ENCODE assay signal across 1 cellular context in genomic region chr4:99157478-99157935, GRCh38.
A peak's percentile ranks its signal among the peaks of the same experiment; 100 is the strongest.
TF ChIP-seq lines count a peak whose summit lies in the region.

No MANE protein-coding gene starts in this region.

TF ChIP-seq in HepG2, 621 proteins besides CTCF, POLR2A, EP300 and RAD21 (continued from another document and continues in another):
- TF ChIP-seq MZF1 (CRISPR knock-in tag; IDR thresholded peaks at IDR 0.05; ENCODE audit: borderline replicate concordance) (no peak), RNF2 (conservative IDR thresholded peaks at IDR 0.05; ENCODE audit: low read depth) (no peak), ZNF124 (CRISPR knock-in tag; IDR thresholded peaks at IDR 0.05) (no peak; the same call in 1 of the 2 replicates), SP1 (IDR thresholded peaks at IDR 0.05) (no peak), SP1 (CRISPR knock-in tag; IDR thresholded peaks at IDR 0.05) (0 out of 2 replicates have a peak, but pooled peaks have one; percentile 24), DDIT3 (CRISPR knock-in tag; IDR thresholded peaks at IDR 0.05) (no peak), DNMT3B (CRISPR knock-in tag; conservative IDR thresholded peaks at IDR 0.05) (peak; percentile 82), ZKSCAN5 (CRISPR knock-in tag; IDR thresholded peaks at IDR 0.05) (no peak), ISX (CRISPR knock-in tag; conservative IDR thresholded peaks at IDR 0.05) (0 out of 2 replicates have a peak, but pooled peaks have one; percentile 78), MED1 (CRISPR knock-in tag; IDR thresholded peaks at IDR 0.05) (peak; percentile 98), ZNF431 (CRISPR knock-in tag; IDR thresholded peaks at IDR 0.05; ENCODE audit: borderline replicate concordance, low read depth) (no peak; the same call in 1 of the 2 replicates), HOXA7 (CRISPR knock-in tag; IDR thresholded peaks at IDR 0.05) (no peak), HIVEP1 (CRISPR knock-in tag; IDR thresholded peaks at IDR 0.05) (no peak), ZBTB46 (CRISPR knock-in tag; IDR thresholded peaks at IDR 0.05; ENCODE audit: borderline replicate concordance) (no peak), ZNF343 (CRISPR knock-in tag; IDR thresholded peaks at IDR 0.05) (no peak), ZNF260 (CRISPR knock-in tag; IDR thresholded peaks at IDR 0.05; ENCODE audit: borderline replicate concordance, low read depth) (no peak), MATR3 (CRISPR knock-in tag; IDR thresholded peaks at IDR 0.05) (no peak), ZBTB44 (CRISPR knock-in tag; IDR thresholded peaks at IDR 0.05) (0 out of 2 replicates have a peak, but pooled peaks have one; percentile 39), ELK4 (CRISPR knock-in tag; IDR thresholded peaks at IDR 0.05; ENCODE audit: borderline replicate concordance) (no peak), AHR (CRISPR knock-in tag; IDR thresholded peaks at IDR 0.05) (no peak), KDM2A (CRISPR knock-in tag; IDR thresholded peaks at IDR 0.05; ENCODE audit: borderline replicate concordance, low read depth) (no peak), ZNF782 (CRISPR knock-in tag; IDR thresholded peaks at IDR 0.05; ENCODE audit: borderline replicate concordance) (no peak), U2AF1 (optimal IDR thresholded peaks at IDR 0.05; ENCODE audit: low read depth, low read length) (no peak), ZNF263 (CRISPR knock-in tag; IDR thresholded peaks at IDR 0.05) (no peak), ZFY (CRISPR knock-in tag; IDR thresholded peaks at IDR 0.05) (no peak), CEBPB (IDR thresholded peaks at IDR 0.05; ENCODE audit: borderline replicate concordance, low read depth, low read length) (peak; percentile 89), ZFP62 (CRISPR knock-in tag; IDR thresholded peaks at IDR 0.05) (no peak), NFRKB (IDR thresholded peaks at IDR 0.05) (no peak)
- TF ChIP-seq, protein P1, sequence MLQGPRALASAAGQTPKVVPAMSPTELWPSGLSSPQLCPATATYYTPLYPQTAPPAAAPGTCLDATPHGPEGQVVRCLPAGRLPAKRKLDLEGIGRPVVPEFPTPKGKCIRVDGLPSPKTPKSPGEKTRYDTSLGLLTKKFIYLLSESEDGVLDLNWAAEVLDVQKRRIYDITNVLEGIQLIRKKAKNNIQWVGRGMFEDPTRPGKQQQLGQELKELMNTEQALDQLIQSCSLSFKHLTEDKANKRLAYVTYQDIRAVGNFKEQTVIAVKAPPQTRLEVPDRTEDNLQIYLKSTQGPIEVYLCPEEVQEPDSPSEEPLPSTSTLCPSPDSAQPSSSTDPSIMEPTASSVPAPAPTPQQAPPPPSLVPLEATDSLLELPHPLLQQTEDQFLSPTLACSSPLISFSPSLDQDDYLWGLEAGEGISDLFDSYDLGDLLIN (CRISPR knock-in tag; IDR thresholded peaks at IDR 0.05; ENCODE audit: borderline replicate concordance), result no peak
- TF ChIP-seq, protein P2, sequence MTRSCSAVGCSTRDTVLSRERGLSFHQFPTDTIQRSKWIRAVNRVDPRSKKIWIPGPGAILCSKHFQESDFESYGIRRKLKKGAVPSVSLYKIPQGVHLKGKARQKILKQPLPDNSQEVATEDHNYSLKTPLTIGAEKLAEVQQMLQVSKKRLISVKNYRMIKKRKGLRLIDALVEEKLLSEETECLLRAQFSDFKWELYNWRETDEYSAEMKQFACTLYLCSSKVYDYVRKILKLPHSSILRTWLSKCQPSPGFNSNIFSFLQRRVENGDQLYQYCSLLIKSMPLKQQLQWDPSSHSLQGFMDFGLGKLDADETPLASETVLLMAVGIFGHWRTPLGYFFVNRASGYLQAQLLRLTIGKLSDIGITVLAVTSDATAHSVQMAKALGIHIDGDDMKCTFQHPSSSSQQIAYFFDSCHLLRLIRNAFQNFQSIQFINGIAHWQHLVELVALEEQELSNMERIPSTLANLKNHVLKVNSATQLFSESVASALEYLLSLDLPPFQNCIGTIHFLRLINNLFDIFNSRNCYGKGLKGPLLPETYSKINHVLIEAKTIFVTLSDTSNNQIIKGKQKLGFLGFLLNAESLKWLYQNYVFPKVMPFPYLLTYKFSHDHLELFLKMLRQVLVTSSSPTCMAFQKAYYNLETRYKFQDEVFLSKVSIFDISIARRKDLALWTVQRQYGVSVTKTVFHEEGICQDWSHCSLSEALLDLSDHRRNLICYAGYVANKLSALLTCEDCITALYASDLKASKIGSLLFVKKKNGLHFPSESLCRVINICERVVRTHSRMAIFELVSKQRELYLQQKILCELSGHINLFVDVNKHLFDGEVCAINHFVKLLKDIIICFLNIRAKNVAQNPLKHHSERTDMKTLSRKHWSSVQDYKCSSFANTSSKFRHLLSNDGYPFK (CRISPR knock-in tag; IDR thresholded peaks at IDR 0.05; ENCODE audit: borderline replicate concordance), result no peak
- TF ChIP-seq, protein P3, sequence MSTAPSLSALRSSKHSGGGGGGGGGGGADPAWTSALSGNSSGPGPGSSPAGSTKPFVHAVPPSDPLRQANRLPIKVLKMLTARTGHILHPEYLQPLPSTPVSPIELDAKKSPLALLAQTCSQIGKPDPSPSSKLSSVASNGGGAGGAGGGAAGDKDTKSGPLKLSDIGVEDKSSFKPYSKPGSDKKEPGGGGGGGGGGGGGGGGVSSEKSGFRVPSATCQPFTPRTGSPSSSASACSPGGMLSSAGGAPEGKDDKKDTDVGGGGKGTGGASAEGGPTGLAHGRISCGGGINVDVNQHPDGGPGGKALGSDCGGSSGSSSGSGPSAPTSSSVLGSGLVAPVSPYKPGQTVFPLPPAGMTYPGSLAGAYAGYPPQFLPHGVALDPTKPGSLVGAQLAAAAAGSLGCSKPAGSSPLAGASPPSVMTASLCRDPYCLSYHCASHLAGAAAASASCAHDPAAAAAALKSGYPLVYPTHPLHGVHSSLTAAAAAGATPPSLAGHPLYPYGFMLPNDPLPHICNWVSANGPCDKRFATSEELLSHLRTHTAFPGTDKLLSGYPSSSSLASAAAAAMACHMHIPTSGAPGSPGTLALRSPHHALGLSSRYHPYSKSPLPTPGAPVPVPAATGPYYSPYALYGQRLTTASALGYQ (CRISPR knock-in tag; IDR thresholded peaks at IDR 0.05), result peak; percentile 100
- TF ChIP-seq, protein P4, sequence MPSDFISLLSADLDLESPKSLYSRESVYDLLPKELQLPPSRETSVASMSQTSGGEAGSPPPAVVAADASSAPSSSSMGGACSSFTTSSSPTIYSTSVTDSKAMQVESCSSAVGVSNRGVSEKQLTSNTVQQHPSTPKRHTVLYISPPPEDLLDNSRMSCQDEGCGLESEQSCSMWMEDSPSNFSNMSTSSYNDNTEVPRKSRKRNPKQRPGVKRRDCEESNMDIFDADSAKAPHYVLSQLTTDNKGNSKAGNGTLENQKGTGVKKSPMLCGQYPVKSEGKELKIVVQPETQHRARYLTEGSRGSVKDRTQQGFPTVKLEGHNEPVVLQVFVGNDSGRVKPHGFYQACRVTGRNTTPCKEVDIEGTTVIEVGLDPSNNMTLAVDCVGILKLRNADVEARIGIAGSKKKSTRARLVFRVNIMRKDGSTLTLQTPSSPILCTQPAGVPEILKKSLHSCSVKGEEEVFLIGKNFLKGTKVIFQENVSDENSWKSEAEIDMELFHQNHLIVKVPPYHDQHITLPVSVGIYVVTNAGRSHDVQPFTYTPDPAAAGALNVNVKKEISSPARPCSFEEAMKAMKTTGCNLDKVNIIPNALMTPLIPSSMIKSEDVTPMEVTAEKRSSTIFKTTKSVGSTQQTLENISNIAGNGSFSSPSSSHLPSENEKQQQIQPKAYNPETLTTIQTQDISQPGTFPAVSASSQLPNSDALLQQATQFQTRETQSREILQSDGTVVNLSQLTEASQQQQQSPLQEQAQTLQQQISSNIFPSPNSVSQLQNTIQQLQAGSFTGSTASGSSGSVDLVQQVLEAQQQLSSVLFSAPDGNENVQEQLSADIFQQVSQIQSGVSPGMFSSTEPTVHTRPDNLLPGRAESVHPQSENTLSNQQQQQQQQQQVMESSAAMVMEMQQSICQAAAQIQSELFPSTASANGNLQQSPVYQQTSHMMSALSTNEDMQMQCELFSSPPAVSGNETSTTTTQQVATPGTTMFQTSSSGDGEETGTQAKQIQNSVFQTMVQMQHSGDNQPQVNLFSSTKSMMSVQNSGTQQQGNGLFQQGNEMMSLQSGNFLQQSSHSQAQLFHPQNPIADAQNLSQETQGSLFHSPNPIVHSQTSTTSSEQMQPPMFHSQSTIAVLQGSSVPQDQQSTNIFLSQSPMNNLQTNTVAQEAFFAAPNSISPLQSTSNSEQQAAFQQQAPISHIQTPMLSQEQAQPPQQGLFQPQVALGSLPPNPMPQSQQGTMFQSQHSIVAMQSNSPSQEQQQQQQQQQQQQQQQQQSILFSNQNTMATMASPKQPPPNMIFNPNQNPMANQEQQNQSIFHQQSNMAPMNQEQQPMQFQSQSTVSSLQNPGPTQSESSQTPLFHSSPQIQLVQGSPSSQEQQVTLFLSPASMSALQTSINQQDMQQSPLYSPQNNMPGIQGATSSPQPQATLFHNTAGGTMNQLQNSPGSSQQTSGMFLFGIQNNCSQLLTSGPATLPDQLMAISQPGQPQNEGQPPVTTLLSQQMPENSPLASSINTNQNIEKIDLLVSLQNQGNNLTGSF (CRISPR knock-in tag; IDR thresholded peaks at IDR 0.05), result no peak
- TF ChIP-seq, protein P5, sequence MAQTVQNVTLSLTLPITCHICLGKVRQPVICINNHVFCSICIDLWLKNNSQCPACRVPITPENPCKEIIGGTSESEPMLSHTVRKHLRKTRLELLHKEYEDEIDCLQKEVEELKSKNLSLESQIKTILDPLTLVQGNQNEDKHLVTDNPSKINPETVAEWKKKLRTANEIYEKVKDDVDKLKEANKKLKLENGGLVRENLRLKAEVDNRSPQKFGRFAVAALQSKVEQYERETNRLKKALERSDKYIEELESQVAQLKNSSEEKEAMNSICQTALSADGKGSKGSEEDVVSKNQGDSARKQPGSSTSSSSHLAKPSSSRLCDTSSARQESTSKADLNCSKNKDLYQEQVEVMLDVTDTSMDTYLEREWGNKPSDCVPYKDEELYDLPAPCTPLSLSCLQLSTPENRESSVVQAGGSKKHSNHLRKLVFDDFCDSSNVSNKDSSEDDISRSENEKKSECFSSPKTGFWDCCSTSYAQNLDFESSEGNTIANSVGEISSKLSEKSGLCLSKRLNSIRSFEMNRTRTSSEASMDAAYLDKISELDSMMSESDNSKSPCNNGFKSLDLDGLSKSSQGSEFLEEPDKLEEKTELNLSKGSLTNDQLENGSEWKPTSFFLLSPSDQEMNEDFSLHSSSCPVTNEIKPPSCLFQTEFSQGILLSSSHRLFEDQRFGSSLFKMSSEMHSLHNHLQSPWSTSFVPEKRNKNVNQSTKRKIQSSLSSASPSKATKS (CRISPR knock-in tag; IDR thresholded peaks at IDR 0.05), result no peak
- TF ChIP-seq, protein P6, sequence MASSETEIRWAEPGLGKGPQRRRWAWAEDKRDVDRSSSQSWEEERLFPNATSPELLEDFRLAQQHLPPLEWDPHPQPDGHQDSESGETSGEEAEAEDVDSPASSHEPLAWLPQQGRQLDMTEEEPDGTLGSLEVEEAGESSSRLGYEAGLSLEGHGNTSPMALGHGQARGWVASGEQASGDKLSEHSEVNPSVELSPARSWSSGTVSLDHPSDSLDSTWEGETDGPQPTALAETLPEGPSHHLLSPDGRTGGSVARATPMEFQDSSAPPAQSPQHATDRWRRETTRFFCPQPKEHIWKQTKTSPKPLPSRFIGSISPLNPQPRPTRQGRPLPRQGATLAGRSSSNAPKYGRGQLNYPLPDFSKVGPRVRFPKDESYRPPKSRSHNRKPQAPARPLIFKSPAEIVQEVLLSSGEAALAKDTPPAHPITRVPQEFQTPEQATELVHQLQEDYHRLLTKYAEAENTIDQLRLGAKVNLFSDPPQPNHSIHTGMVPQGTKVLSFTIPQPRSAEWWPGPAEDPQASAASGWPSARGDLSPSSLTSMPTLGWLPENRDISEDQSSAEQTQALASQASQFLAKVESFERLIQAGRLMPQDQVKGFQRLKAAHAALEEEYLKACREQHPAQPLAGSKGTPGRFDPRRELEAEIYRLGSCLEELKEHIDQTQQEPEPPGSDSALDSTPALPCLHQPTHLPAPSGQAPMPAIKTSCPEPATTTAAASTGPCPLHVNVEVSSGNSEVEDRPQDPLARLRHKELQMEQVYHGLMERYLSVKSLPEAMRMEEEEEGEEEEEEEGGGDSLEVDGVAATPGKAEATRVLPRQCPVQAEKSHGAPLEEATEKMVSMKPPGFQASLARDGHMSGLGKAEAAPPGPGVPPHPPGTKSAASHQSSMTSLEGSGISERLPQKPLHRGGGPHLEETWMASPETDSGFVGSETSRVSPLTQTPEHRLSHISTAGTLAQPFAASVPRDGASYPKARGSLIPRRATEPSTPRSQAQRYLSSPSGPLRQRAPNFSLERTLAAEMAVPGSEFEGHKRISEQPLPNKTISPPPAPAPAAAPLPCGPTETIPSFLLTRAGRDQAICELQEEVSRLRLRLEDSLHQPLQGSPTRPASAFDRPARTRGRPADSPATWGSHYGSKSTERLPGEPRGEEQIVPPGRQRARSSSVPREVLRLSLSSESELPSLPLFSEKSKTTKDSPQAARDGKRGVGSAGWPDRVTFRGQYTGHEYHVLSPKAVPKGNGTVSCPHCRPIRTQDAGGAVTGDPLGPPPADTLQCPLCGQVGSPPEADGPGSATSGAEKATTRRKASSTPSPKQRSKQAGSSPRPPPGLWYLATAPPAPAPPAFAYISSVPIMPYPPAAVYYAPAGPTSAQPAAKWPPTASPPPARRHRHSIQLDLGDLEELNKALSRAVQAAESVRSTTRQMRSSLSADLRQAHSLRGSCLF (CRISPR knock-in tag; IDR thresholded peaks at IDR 0.05; ENCODE audit: borderline replicate concordance), result no peak
